Comparison of ENCODE assay signal across 14 cellular contexts in the genomic region with DNA sequence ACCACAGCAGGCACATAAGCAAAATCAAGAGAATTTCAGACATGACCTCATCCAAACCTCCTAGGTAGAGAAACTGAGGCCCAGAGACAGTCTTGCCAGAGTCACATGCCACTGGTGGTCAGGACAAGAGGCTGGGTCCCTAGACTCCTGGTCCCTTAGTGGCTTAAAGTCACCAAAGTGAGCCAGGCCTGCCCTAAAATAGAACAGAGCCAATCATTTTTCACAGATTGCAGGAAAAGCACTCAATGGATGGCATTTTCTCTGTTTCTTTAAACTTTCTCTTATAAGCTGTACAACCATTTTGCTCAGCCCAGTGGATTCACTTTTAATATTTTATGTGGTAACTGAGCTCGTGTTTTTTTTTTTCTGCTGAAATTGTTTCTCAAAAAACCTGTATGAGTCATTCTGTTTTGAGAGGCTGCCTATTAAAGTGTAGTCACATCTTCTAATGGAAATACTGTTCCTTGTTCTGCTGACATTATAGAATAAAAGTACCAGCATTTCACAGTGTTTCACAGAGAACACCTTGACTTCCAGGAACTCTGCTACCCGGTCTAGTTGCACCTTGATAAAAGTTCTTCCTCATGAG. TPM values are rescaled to one million over a fixed set of nuclear protein-coding genes. Genes with fewer than 3 reads are reported as not detected.
DNase-seq lines count a peak whose midpoint lies in the region; TF ChIP-seq lines count a peak whose summit lies in the region.
"Had no signal": no experiment of that assay in that cellular context is flagged by ENCODE, and none has a peak within 500 bp of the region (broad histone marks: within the 10 kb centered on the region; RNA-seq: fewer than 3 reads in every experiment).

No MANE protein-coding gene starts in this region.

- H3K4me2 ChIP-seq in SK-N-SH = peak overlapping the region; percentile 54
- H3K4me2 ChIP-seq: BLaER1 had no signal

- TF ChIP-seq CTCF in Calu3 (IDR thresholded peaks at IDR 0.05; ENCODE audit: unreplicated experiment) (no peak), SK-N-SH (IDR thresholded peaks at IDR 0.05) (no peak), osteocyte (IDR thresholded peaks at IDR 0.05) (no peak)

- 0 out of 2 replicates have a peak overlapping the region, but pooled peaks have one; percentile 31 for H2AFZ ChIP-seq in SK-N-SH (ENCODE audit: low read depth)

- POLR2A ChIA-PET in SK-N-SH (lab: Yijun Ruan, JAX) = no interaction called here

- 53% methylated on average over 2 of the region's 2 CpGs for WGBS in SK-N-SH (ENCODE audit: low lambda C conversion rate)
- WGBS in esophagus, 2 donors = 31 to 55% methylated on average over 2 of the region's 2 CpGs

- H3K36me3 ChIP-seq in SK-N-SH (replicated peaks in 1 of 2; ENCODE audit: control insufficient read depth in 1 of 2, insufficient read depth in 2 of 2, low read length in 1 of 2) (peaks cover 0 to 2% of the 10 kb centered on the region in 2 experiments), esophagus (ENCODE audit: control insufficient read depth in 2 of 2, insufficient read depth in 2 of 2, low read length in 1 of 2) (peaks cover 0 to 15% of the 10 kb centered on the region in 2 donors)
- H3K36me3 ChIP-seq: pancreas had no signal

- no peaks in the 10 kb centered on the region for H3K27me3 ChIP-seq in SK-N-SH (ENCODE audit: insufficient read depth)
- no peaks in the 10 kb centered on the region for H3K27me3 ChIP-seq in esophagus (ENCODE audit: control insufficient read depth in 1 of 2, insufficient read depth in 2 of 2, low read length in 2 of 2)
- H3K27me3 ChIP-seq: BLaER1, pancreas had no signal

- no peaks in the 10 kb centered on the region for H3K27me3 Mint-ChIP-seq in Calu3 (ENCODE audit: unreplicated experiment)
- no peaks in the 10 kb centered on the region for H3K27me3 Mint-ChIP-seq in osteocyte (ENCODE audit: unreplicated experiment)
- H3K27me3 Mint-ChIP-seq: stimulated activated memory B cell treated with anti-CD40 and anti-IgM and Interleukin-4, amounts not matched to agents 10 μg/mL and 1 μg/mL and 100 μg/mL, for 72 hours had no signal

- peaks cover 38% of the 10 kb centered on the region for H3F3A ChIP-seq in SK-N-SH (replicated peaks; ENCODE audit: insufficient read depth)

- H3K4me1 Mint-ChIP-seq in Calu3 (ENCODE audit: low read depth, unreplicated experiment) = peaks cover 22% of the 10 kb centered on the region
- peaks cover 84% of the 10 kb centered on the region for H3K4me1 Mint-ChIP-seq in osteocyte (ENCODE audit: unreplicated experiment)
- H3K4me1 Mint-ChIP-seq: stimulated activated memory B cell treated with anti-CD40 and anti-IgM and Interleukin-4, amounts not matched to agents 10 μg/mL and 1 μg/mL and 100 μg/mL, for 72 hours had no signal

- H3K27ac ChIP-seq in SK-N-SH (ENCODE audit: low read depth in 2 of 2, low read length in 1 of 2) (peak overlapping the region; percentile 47 to 84; a peak in 3 of 4 replicates), esophagus (ENCODE audit: low read depth in 2 of 2, low read length in 1 of 2) (peak overlapping the region; percentile 77 to 78)
- H3K27ac ChIP-seq: BLaER1, pancreas had no signal

- DNase-seq in Calu3 (no peak), SK-N-SH (no peak), osteocyte (ENCODE audit: extremely low spot score, unreplicated experiment) (no peak), DMS153 (lab: John Stamatoyannopoulos, UW) (no peak), midbrain (lab: John Stamatoyannopoulos, UW) (no peak)
- DNase-seq in activated CD4-positive, alpha-beta T cell treated with anti-CD3 and anti-CD28 coated beads, Interleukin-2, amount 50 U/mL, for 4 hours = no peak
- no peak for DNase-seq in activated CD8-positive, alpha-beta memory T cell treated with anti-CD3 and anti-CD28 coated beads, Interleukin-2, amount 50 U/mL, for 4 hours
- DNase-seq: effector CD8-positive, alpha-beta T cell; NCI-H1417; pancreas had no signal

- H3K4me1 ChIP-seq in SK-N-SH (ENCODE audit: control insufficient read depth in 1 of 2, insufficient read depth in 2 of 2, low read depth in 1 of 2, low read length in 1 of 2) = peaks cover 19 to 36% of the 10 kb centered on the region in 2 experiments
- peaks cover 0 to 13% of the 10 kb centered on the region in 2 donors for H3K4me1 ChIP-seq in esophagus (ENCODE audit: control insufficient read depth in 2 of 2, insufficient read depth in 2 of 2, low read length in 1 of 2)
- H3K4me1 ChIP-seq: pancreas had no signal

- H3K9me3 ChIP-seq in SK-N-SH = no peaks in the 10 kb centered on the region
- H3K9me3 ChIP-seq in esophagus (ENCODE audit: control insufficient read depth in 2 of 2, insufficient read depth in 1 of 2, low read depth in 1 of 2, low read length in 1 of 2) = no peaks in the 10 kb centered on the region
- H3K9me3 ChIP-seq: BLaER1, pancreas had no signal

- CTCF ChIA-PET in Calu3 (lab: Charles Lee) (interaction anchor here (0.6 to 2.3 kb wide), 5 partner anchors 12 to 442 kb away, joined by 3 to 8 read pairs (median 4); partner anchors contain the start of gene STEAP3), SK-N-SH (lab: Yijun Ruan, JAX) (interaction anchor here (1.0 to 2.0 kb wide), 4 partner anchors 11 to 371 kb away, joined by 3 to 4 read pairs (median 3); no protein-coding TSS in a partner anchor)

- H3K4me3 Mint-ChIP-seq in Calu3 (ENCODE audit: low read depth, unreplicated experiment) (no peak overlapping the region), osteocyte (ENCODE audit: unreplicated experiment) (peak overlapping the region; percentile 2)
- H3K4me3 Mint-ChIP-seq: stimulated activated memory B cell treated with anti-CD40 and anti-IgM and Interleukin-4, amounts not matched to agents 10 μg/mL and 1 μg/mL and 100 μg/mL, for 72 hours had no signal

- H3K9me2 ChIP-seq in SK-N-SH = no peaks in the 10 kb centered on the region

- peak overlapping the region; percentile 65 for H3K27ac Mint-ChIP-seq in Calu3 (ENCODE audit: unreplicated experiment)
- H3K27ac Mint-ChIP-seq in osteocyte (ENCODE audit: unreplicated experiment) = peak overlapping the region; percentile 94
- H3K27ac Mint-ChIP-seq: stimulated activated memory B cell treated with anti-CD40 and anti-IgM and Interleukin-4, amounts not matched to agents 10 μg/mL and 1 μg/mL and 100 μg/mL, for 72 hours had no signal

- H3K9me3 Mint-ChIP-seq in Calu3 (ENCODE audit: low read depth, unreplicated experiment) (no peaks in the 10 kb centered on the region), osteocyte (ENCODE audit: unreplicated experiment) (no peaks in the 10 kb centered on the region)
- H3K9me3 Mint-ChIP-seq: activated naive CD4-positive, alpha-beta T cell treated with anti-CD3 and anti-CD28 coated beads, Interleukin-2, amount 50 U/mL, for 72 hours; stimulated activated memory B cell treated with anti-CD40 and anti-IgM and Interleukin-4, amounts not matched to agents 10 μg/mL and 1 μg/mL and 100 μg/mL, for 72 hours had no signal

- H3K36me3 Mint-ChIP-seq in Calu3 (ENCODE audit: insufficient read depth, unreplicated experiment) = peaks cover 5% of the 10 kb centered on the region
- H3K36me3 Mint-ChIP-seq in osteocyte (ENCODE audit: unreplicated experiment) = no peaks in the 10 kb centered on the region
- H3K36me3 Mint-ChIP-seq: activated naive CD4-positive, alpha-beta T cell treated with anti-CD3 and anti-CD28 coated beads, Interleukin-2, amount 50 U/mL, for 72 hours; stimulated activated memory B cell treated with anti-CD40 and anti-IgM and Interleukin-4, amounts not matched to agents 10 μg/mL and 1 μg/mL and 100 μg/mL, for 72 hours had no signal

- no TSS peak for BruUV-seq in Calu3 (replicated peaks; lab: Mats Ljungman, UMichigan)

- no peak for TF ChIP-seq EP300 in SK-N-SH (IDR thresholded peaks at IDR 0.05; ENCODE audit: borderline replicate concordance in 1 of 2, low read depth in 1 of 2, low read length in 1 of 2)

- TF ChIP-seq RAD21 in SK-N-SH (IDR thresholded peaks at IDR 0.05; ENCODE audit: low read length) = no peak

- H4K20me1 ChIP-seq in SK-N-SH (ENCODE audit: insufficient read depth) = no peaks in the 10 kb centered on the region
- H4K20me1 ChIP-seq: BLaER1 had no signal

- intact Hi-C loops in Calu3 (cut with micrococcal nuclease; ENCODE audit: unreplicated experiment) = no loop called here

- H3K9ac ChIP-seq in SK-N-SH = peak overlapping the region; percentile 38; the same call in 1 of the 2 replicates
- H3K9ac ChIP-seq: BLaER1 had no signal

- H3K4me3 ChIP-seq in SK-N-SH (ENCODE audit: low read depth in 2 of 2, low read length in 1 of 2) (peak overlapping the region in 1 of 2 experiments; percentile 6; a peak in 2 of 4 replicates), esophagus (ENCODE audit: low read depth in 1 of 2, low read length in 2 of 2) (no peak overlapping the region)
- H3K4me3 ChIP-seq: BLaER1, pancreas had no signal

- H3K79me2 ChIP-seq in SK-N-SH (ENCODE audit: insufficient read depth) = no peaks in the 10 kb centered on the region

TF ChIP-seq in SK-N-SH, 30 proteins besides CTCF, POLR2A, EP300 and RAD21 (continues in another document):
- TF ChIP-seq TEAD4 (IDR thresholded peaks at IDR 0.05; ENCODE audit: borderline replicate concordance, insufficient read depth) (no peak), JUND (IDR thresholded peaks at IDR 0.05) (peak; percentile 35; the same call in 1 of the 2 replicates), RFX5 (IDR thresholded peaks at IDR 0.05; ENCODE audit: low read length) (no peak), FOSL2 (IDR thresholded peaks at IDR 0.05; ENCODE audit: borderline replicate concordance, low read depth) (peak; percentile 59), TAF1 (IDR thresholded peaks at IDR 0.05; ENCODE audit: borderline replicate concordance, low read depth, low read length) (no peak), SMC3 (IDR thresholded peaks at IDR 0.05; ENCODE audit: low read depth, low read length) (no peak), MAX (IDR thresholded peaks at IDR 0.05; ENCODE audit: low read depth) (no peak; the same call in 1 of the 2 replicates), NFIC (IDR thresholded peaks at IDR 0.05; ENCODE audit: borderline replicate concordance) (no peak), ELF1 (IDR thresholded peaks at IDR 0.05) (no peak), FOXM1 (IDR thresholded peaks at IDR 0.05; ENCODE audit: low read depth) (no peak)

RNA-seq across cellular contexts. Expression of gene STEAP3, which starts 29.6 kb away (rescaled TPM):
- total RNA-seq in Calu3 (2022) = 28.3 and 30.5 TPM in 2 replicates
- 30.6 and 34.3 TPM in 2 replicates for polyA plus RNA-seq in SK-N-SH (2012; rRNA removed)
- polyA plus RNA-seq in SK-N-SH (2012; cell fraction: cytosol; rRNA removed) = 14.6 and 22.5 TPM in 2 replicates
- 41.1 and 47.5 TPM in 2 replicates for polyA plus RNA-seq in SK-N-SH (2012; cell fraction: nucleus; rRNA removed)
- 10 to 100 TPM in 1 of 2 donors, 1 to 10 TPM in 1; 9.6 to 10.5 TPM for polyA plus RNA-seq in esophagus
- 19.3 and 22.7 TPM in 2 replicates for total RNA-seq in osteocyte
